Comparison of ENCODE assay signal across 20 cellular contexts in the genomic region with DNA sequence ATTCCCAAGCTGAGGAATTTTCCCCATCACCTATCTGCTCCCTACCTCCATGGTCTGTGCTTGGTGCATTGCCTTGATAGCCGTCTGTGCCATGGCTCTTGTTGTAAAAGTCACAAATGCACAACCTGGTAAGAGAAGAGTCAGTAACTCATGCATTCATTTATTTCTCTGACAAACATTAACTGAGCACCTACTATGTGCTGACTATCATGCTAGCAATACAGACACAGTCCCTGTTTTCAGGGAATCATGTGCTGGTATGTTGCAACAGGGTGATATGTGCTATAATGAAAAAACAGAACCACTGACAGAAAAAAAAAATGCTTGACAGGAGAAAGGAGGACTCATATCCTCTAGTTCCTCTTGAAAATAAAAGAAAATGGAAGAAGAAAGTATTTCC. TPM values are rescaled to one million over a fixed set of nuclear protein-coding genes. Genes with fewer than 3 reads are reported as not detected.
"Had no signal": no experiment of that assay in that cellular context is flagged by ENCODE, and none has a peak within 500 bp of the region (broad histone marks: within the 10 kb centered on the region; RNA-seq: fewer than 3 reads in every experiment).

No MANE protein-coding gene starts in this region.

- ATAC-seq: body of pancreas; foreskin keratinocyte; lower lobe of right lung; natural killer cell treated with Interleukin-12 subunit alpha and Interleukin-12 subunit beta and Interleukin-15 and Interleukin-18, amount 100 ng/mL, for 72 hours; stimulated activated effector memory CD8-positive, alpha-beta T cell treated with anti-CD3 and anti-CD28 coated beads, Interleukin-12 subunit alpha, Interleukin-12 subunit beta, amount 100 ng/mL, for 72 hours had no signal

- H3K27ac Mint-ChIP-seq: endodermal cell; stimulated activated effector memory CD8-positive, alpha-beta T cell treated with anti-CD3 and anti-CD28 coated beads, Interleukin-12 subunit alpha, Interleukin-12 subunit beta, amount 100 ng/mL, for 72 hours had no signal

- H3K4me3 Mint-ChIP-seq: activated naive CD8-positive, alpha-beta T cell treated with anti-CD3 and anti-CD28 coated beads for 36 hours; endodermal cell; natural killer cell treated with Interleukin-12 subunit alpha and Interleukin-12 subunit beta and Interleukin-15 and Interleukin-18, amount 100 ng/mL, for 72 hours; stimulated activated effector memory CD8-positive, alpha-beta T cell treated with anti-CD3 and anti-CD28 coated beads, Interleukin-12 subunit alpha, Interleukin-12 subunit beta, amount 100 ng/mL, for 72 hours had no signal

- H3K4me1 Mint-ChIP-seq: endodermal cell; stimulated activated effector memory CD8-positive, alpha-beta T cell treated with anti-CD3 and anti-CD28 coated beads, Interleukin-12 subunit alpha, Interleukin-12 subunit beta, amount 100 ng/mL, for 72 hours had no signal

- H3K27ac ChIP-seq: body of pancreas, foreskin keratinocyte, sigmoid colon, testis had no signal

- H3K9me3 ChIP-seq: body of pancreas, lower lobe of right lung, sigmoid colon, testis, upper lobe of left lung had no signal

- H3K4me3 ChIP-seq: body of pancreas, lower lobe of right lung, sigmoid colon, testis, upper lobe of left lung had no signal

- H3K27me3 Mint-ChIP-seq: activated naive CD8-positive, alpha-beta T cell treated with anti-CD3 and anti-CD28 coated beads for 36 hours; natural killer cell treated with Interleukin-12 subunit alpha and Interleukin-12 subunit beta and Interleukin-15 and Interleukin-18, amount 100 ng/mL, for 72 hours had no signal

- DNase-seq: activated CD4-positive, alpha-beta T cell treated with anti-CD3 and anti-CD28 coated beads, Interleukin-2, amount 50 U/mL, for 4 hours; activated gamma-delta T cell treated with Interleukin-2 at 50 U/mL for 16 hours; activated naive CD8-positive, alpha-beta T cell treated with anti-CD3 and anti-CD28 coated beads for 36 hours; body of pancreas; endodermal cell; foreskin keratinocyte; glutamatergic neuron; hypothalamus; islet precursor cell; lower lobe of right lung; nucleus accumbens; sigmoid colon; stimulated activated CD4-positive, alpha-beta T cell treated with anti-CD3 and anti-CD28 coated beads, Interleukin-4, amount 100 ng/mL, for 24 hours; T-helper 1 cell; T-helper 9 cell; testis; upper lobe of left lung had no signal

- H3K27me3 ChIP-seq: body of pancreas, foreskin keratinocyte, sigmoid colon, testis, upper lobe of left lung had no signal

- H3K9me3 Mint-ChIP-seq: activated naive CD8-positive, alpha-beta T cell treated with anti-CD3 and anti-CD28 coated beads for 36 hours; endodermal cell; natural killer cell treated with Interleukin-12 subunit alpha and Interleukin-12 subunit beta and Interleukin-15 and Interleukin-18, amount 100 ng/mL, for 72 hours; stimulated activated effector memory CD8-positive, alpha-beta T cell treated with anti-CD3 and anti-CD28 coated beads, Interleukin-12 subunit alpha, Interleukin-12 subunit beta, amount 100 ng/mL, for 72 hours had no signal

RNA-seq across cellular contexts. Expression of a gene that starts 34.5 kb away (rescaled TPM):
- total RNA-seq: body of pancreas, epithelial cell of proximal tubule had no signal
